In genomic region chr16:82137819-82138177, GRCh38 we compare ENCODE assay signal across 23 cellular contexts.
"Had no signal": no experiment of that assay in that cellular context is flagged by ENCODE, and none has a peak within 500 bp of the region (broad histone marks: within the 10 kb centered on the region; RNA-seq: fewer than 3 reads in every experiment).

No MANE protein-coding gene starts in this region.

- H3K4me3 Mint-ChIP-seq: immature natural killer cell; memory B cell; natural killer cell treated with Interleukin-12 subunit alpha and Interleukin-12 subunit beta and Interleukin-15 and Interleukin-18, amount 100 ng/mL, for 72 hours had no signal

- H3K27me3 Mint-ChIP-seq: memory B cell; natural killer cell treated with Interleukin-12 subunit alpha and Interleukin-12 subunit beta and Interleukin-15 and Interleukin-18, amount 100 ng/mL, for 72 hours; progenitor cell of endocrine pancreas had no signal

- DNase-seq: effector CD8-positive, alpha-beta T cell; foreskin keratinocyte; immature natural killer cell; kidney; left cardiac atrium; left ventricle myocardium inferior; lower lobe of right lung; midbrain; occipital lobe; pancreas; right cardiac atrium; small intestine; stimulated activated CD4-positive, alpha-beta T cell treated with anti-CD3 and anti-CD28 coated beads, Interleukin-12 subunit alpha, Interleukin-12 subunit beta, amount 100 ng/mL, for 4 hours; stimulated activated naive CD4-positive, alpha-beta T cell; stomach; substantia nigra; transverse colon had no signal

- ATAC-seq: foreskin keratinocyte; left cardiac atrium; lower lobe of right lung; natural killer cell treated with Interleukin-12 subunit alpha and Interleukin-12 subunit beta and Interleukin-15 and Interleukin-18, amount 100 ng/mL, for 72 hours; right cardiac atrium had no signal

- H3K27ac Mint-ChIP-seq: immature natural killer cell; memory B cell; natural killer cell treated with Interleukin-12 subunit alpha and Interleukin-12 subunit beta and Interleukin-15 and Interleukin-18, amount 100 ng/mL, for 72 hours had no signal

- H3K27me3 ChIP-seq: esophagus muscularis mucosa, foreskin keratinocyte, pancreas, stomach, transverse colon had no signal

- H3K4me1 ChIP-seq: esophagus muscularis mucosa, lower lobe of right lung, pancreas, transverse colon had no signal

- H3K27ac ChIP-seq: coronary artery, esophagus muscularis mucosa, left ventricle myocardium inferior, lower lobe of right lung, pancreas, thoracic aorta, transverse colon had no signal

- FAIRE-seq: kidney, pancreas, small intestine had no signal

- H3K4me3 ChIP-seq: coronary artery, esophagus muscularis mucosa, left ventricle myocardium inferior, lower lobe of right lung, pancreas, stomach, thoracic aorta, transverse colon had no signal

- H3K9me3 ChIP-seq: esophagus muscularis mucosa, left ventricle myocardium inferior, lower lobe of right lung, pancreas, stomach, thoracic aorta, transverse colon had no signal

- H3K36me3 ChIP-seq: esophagus muscularis mucosa, left ventricle myocardium inferior, lower lobe of right lung, pancreas, thoracic aorta, transverse colon had no signal

- H3K4me1 Mint-ChIP-seq: memory B cell had no signal
